Comparison of ENCODE assay signal across 27 cellular contexts in the genomic region with DNA sequence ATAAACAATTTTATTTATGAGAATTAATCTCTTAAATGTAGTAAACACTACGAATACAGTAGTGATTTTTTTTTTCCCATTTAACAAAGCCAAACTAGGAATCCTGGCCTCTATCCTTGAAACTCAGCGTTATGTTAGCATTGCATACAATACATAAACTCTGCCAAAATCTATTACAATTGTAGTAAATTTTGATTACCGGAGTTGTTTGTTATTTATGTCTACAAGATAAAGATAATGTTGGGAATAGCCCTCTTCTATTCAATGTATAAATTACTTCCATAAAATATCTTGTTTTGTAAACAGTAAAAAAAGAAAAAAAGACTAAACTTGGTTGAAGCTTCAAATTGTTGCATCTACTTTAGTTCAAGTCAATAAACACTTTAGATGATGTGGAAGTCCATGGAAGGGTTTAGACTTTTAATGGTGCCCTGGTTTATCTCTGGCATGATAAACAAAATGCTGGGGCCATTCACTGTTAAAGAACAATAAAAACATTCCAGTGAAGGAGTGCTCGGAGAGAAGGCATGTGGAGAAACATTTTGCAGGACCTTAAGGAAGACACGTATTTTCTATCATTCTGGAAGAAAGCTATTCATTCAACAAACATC.
"Had no signal": no experiment of that assay in that cellular context is flagged by ENCODE, and none has a peak within 500 bp of the region (broad histone marks: within the 10 kb centered on the region; RNA-seq: fewer than 3 reads in every experiment).

No MANE protein-coding gene starts in this region.

- H3K9me3 Mint-ChIP-seq: natural killer cell had no signal

- H3K27me3 ChIP-seq: left lung, pancreas, sigmoid colon, spleen, tibial nerve, uterus had no signal

- H3K27ac ChIP-seq: left lung, lower lobe of right lung, pancreas, prostate gland, sigmoid colon, spleen, tibial nerve, uterus had no signal

- H3K4me3 Mint-ChIP-seq: immature natural killer cell; naive B cell; natural killer cell; stimulated activated effector memory CD8-positive, alpha-beta T cell treated with anti-CD3 and anti-CD28 coated beads, Interleukin-12 subunit alpha, Interleukin-12 subunit beta, amount 100 ng/mL, for 72 hours; stimulated activated naive CD8-positive, alpha-beta T cell treated with anti-CD3 and anti-CD28 coated beads, Interleukin-15, amount 100 ng/mL, for 72 hours; type B pancreatic cell had no signal

- ATAC-seq: left colon; lower lobe of right lung; natural killer cell; pancreas; right cardiac atrium; stimulated activated effector memory CD8-positive, alpha-beta T cell treated with anti-CD3 and anti-CD28 coated beads, Interleukin-12 subunit alpha, Interleukin-12 subunit beta, amount 100 ng/mL, for 72 hours; stimulated activated naive CD8-positive, alpha-beta T cell treated with anti-CD3 and anti-CD28 coated beads, Interleukin-15, amount 100 ng/mL, for 72 hours had no signal

- H3K4me1 Mint-ChIP-seq: immature natural killer cell; naive B cell; natural killer cell; stimulated activated effector memory CD8-positive, alpha-beta T cell treated with anti-CD3 and anti-CD28 coated beads, Interleukin-12 subunit alpha, Interleukin-12 subunit beta, amount 100 ng/mL, for 72 hours; stimulated activated naive CD8-positive, alpha-beta T cell treated with anti-CD3 and anti-CD28 coated beads, Interleukin-15, amount 100 ng/mL, for 72 hours had no signal

- H3K27ac Mint-ChIP-seq: immature natural killer cell; naive B cell; natural killer cell; stimulated activated effector memory CD8-positive, alpha-beta T cell treated with anti-CD3 and anti-CD28 coated beads, Interleukin-12 subunit alpha, Interleukin-12 subunit beta, amount 100 ng/mL, for 72 hours; stimulated activated naive CD8-positive, alpha-beta T cell treated with anti-CD3 and anti-CD28 coated beads, Interleukin-15, amount 100 ng/mL, for 72 hours had no signal

- H3K9me3 ChIP-seq: left lung, lower lobe of right lung, pancreas, prostate gland, sigmoid colon, spleen, tibial nerve, uterus had no signal

- H3K36me3 Mint-ChIP-seq: immature natural killer cell; naive B cell; natural killer cell; stimulated activated effector memory CD8-positive, alpha-beta T cell treated with anti-CD3 and anti-CD28 coated beads, Interleukin-12 subunit alpha, Interleukin-12 subunit beta, amount 100 ng/mL, for 72 hours had no signal

- H3K4me1 ChIP-seq: left lung, lower lobe of right lung, pancreas, prostate gland, sigmoid colon, spleen, tibial nerve, uterus had no signal

- H3K4me3 ChIP-seq: left lung, lower lobe of right lung, pancreas, prostate gland, sigmoid colon, spleen, tibial nerve, uterus had no signal

- DNase-seq: hippocampal formation; immature natural killer cell; kidney; left colon; left lung; lower lobe of right lung; mammary epithelial cell; mesenchymal stem cell; naive B cell; natural killer cell; nucleus accumbens; pancreas; posterior cingulate gyrus; retina; right cardiac atrium; sigmoid colon; small intestine; spleen; stimulated activated CD4-positive, alpha-beta T cell treated with anti-CD3 and anti-CD28 coated beads, Interleukin-4, amount 100 ng/mL, for 24 hours; stimulated activated naive CD4-positive, alpha-beta T cell treated with Interleukin-2 at 50 U/mL for 16 hours; stimulated activated naive CD8-positive, alpha-beta T cell treated with anti-CD3 and anti-CD28 coated beads, Interleukin-15, amount 100 ng/mL, for 72 hours; substantia nigra; uterus had no signal

- H3K36me3 ChIP-seq: left lung, lower lobe of right lung, pancreas, prostate gland, uterus had no signal

- H3K27me3 Mint-ChIP-seq: naive B cell; stimulated activated naive CD8-positive, alpha-beta T cell treated with anti-CD3 and anti-CD28 coated beads, Interleukin-15, amount 100 ng/mL, for 72 hours; type B pancreatic cell had no signal
